ENCODE assay signal across 11 cellular contexts in genomic region chr6:166202321-166202733, GRCh38. TPM values are rescaled to one million over a fixed set of nuclear protein-coding genes. Genes with fewer than 3 reads are reported as not detected.
DNase-seq lines count a peak whose midpoint lies in the region; ATAC-seq and FAIRE-seq lines count a peak whose summit lies in the region.
"Had no signal": no experiment of that assay in that cellular context is flagged by ENCODE, and none has a peak within 500 bp of the region (broad histone marks: within the 10 kb centered on the region; RNA-seq: fewer than 3 reads in every experiment).

No MANE protein-coding gene starts in this region.

- DNase-seq in Ammon's horn (ENCODE audit: low spot score) (peak; percentile 29), NOMO-1 treated with dmso at 0.1 percent for 144 hours (lab: John Stamatoyannopoulos, UW; ENCODE audit: unreplicated experiment) (peak; percentile 8), NCI-H1436 treated with DMSO at 0.1 percent for 48 hours (lab: John Stamatoyannopoulos, UW) (no peak), immature natural killer cell (no peak), NCI-H345 treated with DMSO at 0.1 percent for 48 hours (lab: John Stamatoyannopoulos, UW; ENCODE audit: unreplicated experiment) (no peak), RCC 7860 (ENCODE audit: low spot score) (no peak)
- DNase-seq: NCI-H1930; stimulated activated CD4-positive, alpha-beta T cell treated with anti-CD3 and anti-CD28 coated beads, Interleukin-1b, Interleukin-23, amount 100 ng/mL, for 48 hours had no signal

- H3K36me3 Mint-ChIP-seq in immature natural killer cell, result no peaks in the 10 kb centered on the region
- H3K36me3 Mint-ChIP-seq: mesothelial cell of epicardium had no signal

- H3K27ac Mint-ChIP-seq in immature natural killer cell, result no peak overlapping the region
- H3K27ac Mint-ChIP-seq: mesothelial cell of epicardium had no signal

- peaks cover 0 to 11% (median 5%) of the 10 kb centered on the region in 3 donors for H3K27me3 Mint-ChIP-seq in immature natural killer cell (ENCODE audit: low read depth in 3 of 3)

- no peaks in the 10 kb centered on the region for H3K4me1 Mint-ChIP-seq in immature natural killer cell

- ATAC-seq in GM19351 (IDR thresholded peaks at IDR 0.05; ENCODE audit: unreplicated experiment), result peak; percentile 77
- peak; percentile 62 for ATAC-seq in HG02973 (IDR thresholded peaks at IDR 0.05; ENCODE audit: unreplicated experiment)

- no peaks in the 10 kb centered on the region for H3K9me3 Mint-ChIP-seq in immature natural killer cell
- H3K9me3 Mint-ChIP-seq: mesothelial cell of epicardium had no signal

- no peak for FAIRE-seq in RCC 7860 (lab: Jason Lieb, UNC)

- no peak overlapping the region for H3K4me3 Mint-ChIP-seq in immature natural killer cell
- H3K4me3 Mint-ChIP-seq: mesothelial cell of epicardium had no signal

RNA-seq across cellular contexts. Expression of gene TBXT, which starts 34.7 kb away (rescaled TPM):
- under 1 TPM in 1 of 3 donors, not detected in 2; 0.26 TPM for polyA plus RNA-seq in immature natural killer cell

Comparison
In these comparisons a context has a peak if more than half of its experiments do, and no peak if none do; other contexts are left out.
1. DNase-seq: peak in Ammon's horn (single experiment) and NOMO-1 treated with dmso at 0.1 percent for 144 hours (single experiment); none in NCI-H1436 treated with DMSO at 0.1 percent for 48 hours (single experiment), immature natural killer cell (0 of 3), NCI-H345 treated with DMSO at 0.1 percent for 48 hours (single experiment) and RCC 7860 (single experiment).